In the genomic region with DNA sequence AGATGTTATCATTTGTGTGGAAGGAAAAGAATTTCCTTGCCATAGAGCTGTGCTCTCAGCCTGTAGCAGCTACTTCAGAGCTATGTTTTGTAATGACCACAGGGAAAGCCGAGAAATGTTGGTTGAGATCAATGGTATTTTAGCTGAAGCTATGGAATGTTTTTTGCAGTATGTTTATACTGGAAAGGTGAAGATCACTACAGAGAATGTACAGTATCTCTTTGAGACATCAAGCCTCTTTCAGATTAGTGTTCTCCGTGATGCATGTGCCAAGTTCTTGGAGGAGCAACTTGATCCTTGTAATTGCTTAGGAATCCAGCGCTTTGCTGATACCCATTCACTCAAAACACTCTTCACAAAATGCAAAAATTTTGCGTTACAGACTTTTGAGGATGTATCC, we compare ENCODE assay signal across 15 cellular contexts.
"Had no signal": no experiment of that assay in that cellular context is flagged by ENCODE, and none has a peak within 500 bp of the region (broad histone marks: within the 10 kb centered on the region; RNA-seq: fewer than 3 reads in every experiment).

No MANE protein-coding gene starts in this region.

- H3K27ac Mint-ChIP-seq: activated naive CD8-positive, alpha-beta T cell treated with anti-CD3 and anti-CD28 coated beads for 36 hours; effector memory CD8-positive, alpha-beta T cell had no signal

- H3K4me3 ChIP-seq: thyroid gland had no signal

- H3K4me3 Mint-ChIP-seq: activated naive CD8-positive, alpha-beta T cell treated with anti-CD3 and anti-CD28 coated beads for 36 hours; effector memory CD8-positive, alpha-beta T cell had no signal

- H3K27ac ChIP-seq: thyroid gland, VCaP had no signal

- H3K4me1 Mint-ChIP-seq: activated naive CD8-positive, alpha-beta T cell treated with anti-CD3 and anti-CD28 coated beads for 36 hours had no signal

- H3K27me3 Mint-ChIP-seq: activated naive CD8-positive, alpha-beta T cell treated with anti-CD3 and anti-CD28 coated beads for 36 hours; effector memory CD8-positive, alpha-beta T cell had no signal

- H3K4me1 ChIP-seq: thyroid gland had no signal

- DNase-seq: activated CD4-positive, alpha-beta T cell treated with anti-CD3 and anti-CD28 coated beads for 1 hour; activated CD4-positive, alpha-beta T cell treated with anti-CD3 and anti-CD28 coated beads, Interleukin-2, amount 50 U/mL, for 4 hours; activated gamma-delta T cell; activated naive CD8-positive, alpha-beta T cell treated with anti-CD3 and anti-CD28 coated beads for 36 hours; aorta; cerebellar nuclear complex; effector memory CD8-positive, alpha-beta T cell; kidney glomerular epithelial cell; left ventricle myocardium superior; stimulated activated CD4-positive, alpha-beta T cell treated with anti-CD3 and anti-CD28 coated beads, Interleukin-2, amount 100 ng/mL, for 24 hours; stimulated activated naive CD4-positive, alpha-beta T cell treated with Interleukin-2 at 50 U/mL for 16 hours; SW 1271; T-helper 2 cell; thyroid gland had no signal

- H3K27me3 ChIP-seq: thyroid gland had no signal

- H3K9me3 ChIP-seq: thyroid gland had no signal
